Comparison of ENCODE assay signal across 8 cellular contexts in the genomic region with DNA sequence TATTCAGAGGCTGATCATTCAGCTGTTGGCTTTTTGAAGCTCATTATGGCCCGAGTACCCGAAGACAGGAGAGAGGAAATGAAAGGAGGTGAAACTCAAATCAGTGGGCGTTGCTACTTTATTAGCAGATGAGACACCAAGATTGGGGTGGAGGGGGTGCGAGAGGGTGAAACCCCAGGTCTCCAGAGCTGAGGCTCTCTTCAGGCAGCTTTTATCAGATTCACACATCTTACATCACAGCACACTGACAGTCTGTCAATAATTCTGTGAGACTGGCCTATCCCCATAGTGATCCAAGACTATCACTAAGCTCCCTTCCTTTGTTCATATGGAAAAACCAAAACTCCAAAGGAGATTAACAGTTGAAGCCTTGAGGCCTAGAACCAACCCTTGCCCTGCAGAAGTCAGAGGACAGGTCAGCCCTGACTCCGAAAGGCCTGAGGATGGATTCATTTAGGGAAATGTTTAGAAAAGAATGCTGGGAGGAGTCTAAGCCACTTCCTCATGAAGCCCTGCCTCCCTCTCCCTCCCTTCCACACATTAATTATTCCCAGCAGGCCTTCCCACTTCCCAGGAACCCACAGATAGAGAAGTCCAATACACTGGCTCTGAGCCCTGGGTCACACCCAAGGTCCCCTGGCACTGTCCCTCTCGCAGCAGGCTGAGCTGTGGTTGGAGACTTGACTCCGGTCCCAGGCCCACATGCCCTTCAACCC. TPM values are rescaled to one million over a fixed set of nuclear protein-coding genes. Genes with fewer than 3 reads are reported as not detected.
DNase-seq lines count a peak whose midpoint lies in the region; ATAC-seq and TF ChIP-seq lines count a peak whose summit lies in the region.

No MANE protein-coding gene starts in this region.

- H3K27me3 ChIP-seq in BLaER1 treated with 17β-estradiol and CSF1 and Interleukin-3, amounts not matched to agents 10 nM and 100 nM: no peaks in the 10 kb centered on the region
- no peaks in the 10 kb centered on the region for H3K27me3 ChIP-seq in mesendoderm (ENCODE audit: insufficient read depth, low read length, poor library complexity)
- H3K27me3 ChIP-seq in ovary: no peaks in the 10 kb centered on the region

- H3K23ac ChIP-seq in mesendoderm (ENCODE audit: low read length): no peak overlapping the region

- H3K79me2 ChIP-seq in mesendoderm (ENCODE audit: control insufficient read depth, insufficient read depth, low read length): no peaks in the 10 kb centered on the region

- H3K27ac ChIP-seq in BLaER1 treated with 17β-estradiol and CSF1 and Interleukin-3, amounts not matched to agents 10 nM and 100 nM: peak overlapping the region in 4 of 11 experiments; percentile 2 to 15 (median 6); a peak in 5 of 22 replicates
- H3K27ac ChIP-seq in mesendoderm (ENCODE audit: low read depth, low read length): no peak overlapping the region
- no peak overlapping the region for H3K27ac ChIP-seq in ovary

- no peak overlapping the region for H3K18ac ChIP-seq in mesendoderm (ENCODE audit: low read length)

- no CpG with 5 or more reads among the region's 7 CpGs for WGBS in mesendoderm (ENCODE audit: extremely low coverage, insufficient coverage, low lambda C conversion rate)
- WGBS in ovary, 3 donors: 66 to 72% (median 67%) methylated on average over 7 of the region's 7 CpGs

- H3K27me3 Mint-ChIP-seq in activated naive CD4-positive, alpha-beta T cell treated with anti-CD3 and anti-CD28 coated beads, Interleukin-2, amount 50 U/mL, for 24 hours: no peaks in the 10 kb centered on the region

- peaks cover 10% of the 10 kb centered on the region for H3K36me3 Mint-ChIP-seq in activated naive CD4-positive, alpha-beta T cell treated with anti-CD3 and anti-CD28 coated beads, Interleukin-2, amount 50 U/mL, for 24 hours

- peak overlapping the region; percentile 77 for H3K4me3 Mint-ChIP-seq in activated naive CD4-positive, alpha-beta T cell treated with anti-CD3 and anti-CD28 coated beads, Interleukin-2, amount 50 U/mL, for 24 hours

- DNase-seq in mesendoderm (peak; percentile 75), RKO (ENCODE audit: low spot score) (no peak), GOT3 (lab: John Stamatoyannopoulos, UW) (no peak), ovary (no peak)

- TF ChIP-seq EP300 in ovary (IDR thresholded peaks at IDR 0.05): no peak

- no peaks in the 10 kb centered on the region for H3K79me1 ChIP-seq in mesendoderm (ENCODE audit: low read length)

- no peak for TF ChIP-seq CTCF in ovary (IDR thresholded peaks at IDR 0.05)

- H3K56ac ChIP-seq in mesendoderm (ENCODE audit: low read length): peak overlapping the region; percentile 43

- no peak overlapping the region for H3K4ac ChIP-seq in mesendoderm (ENCODE audit: low read depth, low read length)

- no peak overlapping the region for H4K8ac ChIP-seq in mesendoderm (ENCODE audit: low read depth, low read length)

- ATAC-seq in HG02852 (IDR thresholded peaks at IDR 0.05; ENCODE audit: unreplicated experiment) (peak; percentile 52), GM21381 (IDR thresholded peaks at IDR 0.05; ENCODE audit: unreplicated experiment) (no peak)

- H3K4me1 Mint-ChIP-seq in activated naive CD4-positive, alpha-beta T cell treated with anti-CD3 and anti-CD28 coated beads, Interleukin-2, amount 50 U/mL, for 24 hours: peaks cover 73% of the 10 kb centered on the region

- H4K20me1 ChIP-seq in BLaER1 treated with 17β-estradiol and CSF1 and Interleukin-3, amounts not matched to agents 10 nM and 100 nM: peaks cover 0 to 23% (median 6%) of the 10 kb centered on the region in 11 experiments; a peak in 6 of 22 replicates

- no peak overlapping the region; a peak in 1 of 22 replicates for H3K9ac ChIP-seq in BLaER1 treated with 17β-estradiol and CSF1 and Interleukin-3, amounts not matched to agents 10 nM and 100 nM
- H3K9ac ChIP-seq in mesendoderm (ENCODE audit: low read length): no peak overlapping the region

- H2BK120ac ChIP-seq in mesendoderm (ENCODE audit: low read depth, low read length): no peak overlapping the region

- H3K4me2 ChIP-seq in BLaER1 treated with 17β-estradiol and CSF1 and Interleukin-3, amounts not matched to agents 10 nM and 100 nM: peak overlapping the region in 10 of 11 experiments; percentile 19 to 78 (median 48); a peak in 16 of 22 replicates
- H3K4me2 ChIP-seq in mesendoderm (ENCODE audit: low read length): no peak overlapping the region

- H3K4me3 ChIP-seq in BLaER1 treated with 17β-estradiol and CSF1 and Interleukin-3, amounts not matched to agents 10 nM and 100 nM: no peak overlapping the region
- H3K4me3 ChIP-seq in mesendoderm (ENCODE audit: low read length) (no peak overlapping the region), ovary (no peak overlapping the region)

- no peak overlapping the region for H2AK5ac ChIP-seq in mesendoderm (ENCODE audit: low read length)

- no peak overlapping the region for H4K5ac ChIP-seq in mesendoderm (ENCODE audit: low read length)

- intact Hi-C loops in ovary (cut with DNase I): no loop called here

- H2BK5ac ChIP-seq in mesendoderm (ENCODE audit: low read length): no peak overlapping the region

- TF ChIP-seq POLR2A in ovary (IDR thresholded peaks at IDR 0.05): no peak

- peak overlapping the region; percentile 89 for H3K27ac Mint-ChIP-seq in activated naive CD4-positive, alpha-beta T cell treated with anti-CD3 and anti-CD28 coated beads, Interleukin-2, amount 50 U/mL, for 24 hours

- H3K4me1 ChIP-seq in BLaER1 treated with 17β-estradiol and CSF1 and Interleukin-3, amounts not matched to agents 10 nM and 100 nM: peaks cover 18 to 30% (median 19%) of the 10 kb centered on the region in 10 experiments; a peak in 18 of 20 replicates
- H3K4me1 ChIP-seq in mesendoderm (ENCODE audit: control insufficient read depth, low read depth, low read length) (peaks cover 11% of the 10 kb centered on the region), ovary (ENCODE audit: insufficient read depth) (peaks cover 5% of the 10 kb centered on the region)

- H3K9me3 ChIP-seq in BLaER1 treated with 17β-estradiol and CSF1 and Interleukin-3, amounts not matched to agents 10 nM and 100 nM (replicated peaks in 1 of 11): peaks cover 2 to 6% (median 4%) of the 10 kb centered on the region in 11 experiments
- no peaks in the 10 kb centered on the region for H3K9me3 ChIP-seq in ovary

- H3K36me3 ChIP-seq in BLaER1 treated with 17β-estradiol and CSF1 and Interleukin-3, amounts not matched to agents 10 nM and 100 nM: peaks cover 2 to 51% (median 13%) of the 10 kb centered on the region in 11 experiments; a peak in 18 of 22 replicates
- H3K36me3 ChIP-seq in mesendoderm (ENCODE audit: control insufficient read depth, insufficient read depth, low read length) (no peaks in the 10 kb centered on the region), ovary (no peaks in the 10 kb centered on the region)

- no peak overlapping the region for H2BK15ac ChIP-seq in mesendoderm (replicated peaks; ENCODE audit: low read depth)

- no peaks in the 10 kb centered on the region for H3K9me3 Mint-ChIP-seq in activated naive CD4-positive, alpha-beta T cell treated with anti-CD3 and anti-CD28 coated beads, Interleukin-2, amount 50 U/mL, for 24 hours

RNA-seq across cellular contexts. Expression of gene TRERF1, which starts 23.2 kb away (rescaled TPM):
- 4.7 TPM for polyA plus RNA-seq in mesendoderm (2013, experiment 1 of 2)
- 5.2 TPM for polyA plus RNA-seq in mesendoderm (2013, experiment 2 of 2)
- 10 to 100 TPM in 4 of 7 donors, 1 to 10 TPM in 3; 4.5 to 13.7 (median 11.2) TPM for total RNA-seq in ovary
- 1 to 10 TPM; 4.5 to 6.0 TPM for polyA plus RNA-seq in ovary
